In genomic region chr7:19410096-19410495, GRCh38 we compare ENCODE assay signal across 11 cellular contexts.
"Had no signal": no experiment of that assay in that cellular context is flagged by ENCODE, and none has a peak within 500 bp of the region (broad histone marks: within the 10 kb centered on the region; RNA-seq: fewer than 3 reads in every experiment).

No MANE protein-coding gene starts in this region.

- H3K9me3 ChIP-seq: gastroesophageal sphincter, psoas muscle, thoracic aorta had no signal

- ATAC-seq: gastroesophageal sphincter; psoas muscle; sciatic nerve; stimulated activated naive CD8-positive, alpha-beta T cell treated with anti-CD3 and anti-CD28 coated beads, Interleukin-15, Interleukin-2, amounts not matched to agents 100 U/mL and 50 U/mL, for 24 hours had no signal

- H3K27ac ChIP-seq: brain microvascular endothelial cell, dorsolateral prefrontal cortex, gastroesophageal sphincter, psoas muscle, thoracic aorta had no signal

- H3K4me1 ChIP-seq: gastroesophageal sphincter, psoas muscle had no signal

- H3K36me3 ChIP-seq: brain microvascular endothelial cell, gastroesophageal sphincter, thoracic aorta had no signal

- H3K4me3 ChIP-seq: dorsolateral prefrontal cortex, gastroesophageal sphincter, psoas muscle, thoracic aorta had no signal

- H3K27me3 ChIP-seq: brain microvascular endothelial cell, dorsolateral prefrontal cortex, gastroesophageal sphincter had no signal

- DNase-seq: activated CD4-positive, alpha-beta T cell treated with anti-CD3 and anti-CD28 coated beads, Interleukin-2, amount 50 U/mL, for 1 hour; activated naive CD4-positive, alpha-beta T cell treated with anti-CD3 and anti-CD28 coated beads, Interleukin-2, amount 50 U/mL, for 16 hours; amygdala; brain microvascular endothelial cell; dorsolateral prefrontal cortex; psoas muscle; stimulated activated CD4-positive, alpha-beta T cell treated with anti-CD3 and anti-CD28 coated beads, Interleukin-2, amount 100 ng/mL, for 48 hours; stimulated activated naive CD8-positive, alpha-beta T cell treated with anti-CD3 and anti-CD28 coated beads, Interleukin-15, Interleukin-2, amounts not matched to agents 100 U/mL and 50 U/mL, for 24 hours had no signal
